12 cellular contexts compared by ENCODE assay signal in the genomic region with DNA sequence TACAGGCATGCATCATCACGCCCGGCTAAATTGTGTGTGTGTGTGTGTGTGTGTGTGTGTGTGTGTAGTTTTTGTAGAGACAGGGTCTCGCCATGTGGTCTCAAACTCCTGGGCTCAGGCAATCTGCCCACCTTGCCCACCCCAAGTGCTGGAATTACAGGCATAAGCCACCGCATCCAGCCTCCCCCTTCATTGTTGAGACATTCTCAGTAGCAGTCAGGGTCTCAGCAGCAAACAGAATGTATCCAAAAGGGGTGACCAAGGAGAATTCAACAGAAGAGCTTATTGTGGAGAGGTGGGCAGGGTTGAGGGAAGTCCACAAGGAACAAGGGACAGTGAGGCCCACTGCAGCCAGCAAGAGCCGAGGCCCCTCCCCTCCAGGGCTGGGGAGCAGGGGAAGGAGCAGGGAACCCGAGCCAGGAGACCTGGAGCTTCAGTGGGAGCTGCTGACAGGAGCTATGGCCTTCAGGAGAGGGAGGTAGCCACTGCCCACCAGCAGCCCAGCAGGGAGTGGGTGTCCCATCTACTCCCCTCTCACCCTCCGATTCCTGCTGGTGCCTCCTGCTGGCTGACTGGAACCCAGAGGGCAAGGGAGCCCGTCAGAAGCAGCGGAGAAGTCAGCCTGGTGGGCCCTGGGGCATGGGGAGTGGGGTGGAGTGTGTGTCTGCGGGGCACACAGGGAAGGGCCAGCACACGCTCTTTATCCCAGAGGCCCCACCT. TPM values are rescaled to one million over a fixed set of nuclear protein-coding genes. Genes with fewer than 3 reads are reported as not detected.
DNase-seq lines count a peak whose midpoint lies in the region; ATAC-seq, FAIRE-seq and TF ChIP-seq lines count a peak whose summit lies in the region.
"Had no signal": no experiment of that assay in that cellular context is flagged by ENCODE, and none has a peak within 500 bp of the region (broad histone marks: within the 10 kb centered on the region; RNA-seq: fewer than 3 reads in every experiment).

No MANE protein-coding gene starts in this region.

- H3K4me2 ChIP-seq in H1 (ENCODE audit: insufficient read depth in 1 of 2, low read depth in 2 of 2, low read length in 2 of 2): 0 out of 4 replicates have a peak overlapping the region, but pooled peaks have one; percentile 10 to 28

- peaks cover 2% of the 10 kb centered on the region for H3K23me2 ChIP-seq in H1 (ENCODE audit: low read depth, low read length)

- peak overlapping the region; percentile 83 to 94 (median 86) for H3K27ac Mint-ChIP-seq in nephron

- H3K4me3 ChIP-seq in H1 (ENCODE audit: extremely low read depth in 1 of 4, insufficient read depth in 2 of 4, low read depth in 3 of 4, low read length in 4 of 4): no peak overlapping the region
- no peak overlapping the region for H3K4me3 ChIP-seq in uterus

- H3K4me3 Mint-ChIP-seq in nephron: peak overlapping the region in 1 of 3 experiments; percentile 11

- no peaks in the 10 kb centered on the region for H3K36me3 Mint-ChIP-seq in nephron (ENCODE audit: low read depth)

- H3K36me3 ChIP-seq in H1 (ENCODE audit: control insufficient read depth in 2 of 4, insufficient read depth in 4 of 4, low read length in 3 of 4) (no peaks in the 10 kb centered on the region), uterus (no peaks in the 10 kb centered on the region)

- peaks cover 22% of the 10 kb centered on the region for H3K27me3 Mint-ChIP-seq in nephron (ENCODE audit: low read depth)

- H4K8ac ChIP-seq in H1 (ENCODE audit: extremely low read depth, insufficient read depth, low read length): no peak overlapping the region

- ATAC-seq in left cardiac atrium (peak in 1 of 2 donors; percentile 8), Right ventricle myocardium inferior (no peak)
- ATAC-seq: Panc1 had no signal

- peak overlapping the region; percentile 99 for H2BK15ac ChIP-seq in H1 (ENCODE audit: low read length)

- TF ChIP-seq CTCF in H1 (IDR thresholded peaks at IDR 0.05; ENCODE audit: control extremely low read depth in 1 of 3, insufficient read depth in 1 of 3, low read depth in 1 of 3, low read length in 3 of 3) (no peak), nephron (IDR thresholded peaks at IDR 0.05; ENCODE audit: unreplicated experiment in 3 of 3) (no peak), uterus (IDR thresholded peaks at IDR 0.05) (no peak)

- peak overlapping the region; percentile 87 for H2BK5ac ChIP-seq in H1 (ENCODE audit: low read depth, low read length)

- no peak for TF ChIP-seq RAD21 in H1 (IDR thresholded peaks at IDR 0.05 in 1 of 2, conservative IDR thresholded peaks at IDR 0.05 in 1 of 2; ENCODE audit: low read depth in 2 of 2, low read length in 2 of 2)

- H4K20me1 ChIP-seq in H1 (replicated peaks in 1 of 2; ENCODE audit: control insufficient read depth in 1 of 2, insufficient read depth in 2 of 2, low read length in 2 of 2): no peaks in the 10 kb centered on the region

- no peak for FAIRE-seq in H1 (lab: Jason Lieb, UNC)

- H3K4ac ChIP-seq in H1 (replicated peaks; ENCODE audit: insufficient read length, low read depth, low read length): peak overlapping the region; percentile 3

- no peaks in the 10 kb centered on the region for H3K79me2 ChIP-seq in H1 (ENCODE audit: control insufficient read depth in 1 of 2, insufficient read depth in 2 of 2, low read length in 2 of 2)

- H3K56ac ChIP-seq in H1 (replicated peaks; ENCODE audit: insufficient read length, low read depth, low read length): no peak overlapping the region

- 0 out of 2 replicates have a peak overlapping the region, but pooled peaks have one; percentile 71 for H2AK5ac ChIP-seq in H1 (ENCODE audit: low read depth, low read length)

- TF ChIP-seq POLR2A in H1 (IDR thresholded peaks at IDR 0.05; ENCODE audit: control extremely low read depth in 1 of 2, low read depth in 2 of 2, low read length in 2 of 2): no peak
- TF ChIP-seq POLR2A in uterus (IDR thresholded peaks at IDR 0.05): no peak

- H3K27me3 ChIP-seq in H1 (replicated peaks in 1 of 4; ENCODE audit: control insufficient read depth in 3 of 4, extremely low read depth in 1 of 4, insufficient read depth in 3 of 4, low read length in 3 of 4): no peaks in the 10 kb centered on the region
- H3K27me3 ChIP-seq in uterus: no peaks in the 10 kb centered on the region

- H4K5ac ChIP-seq in H1 (ENCODE audit: insufficient read length, low read depth, low read length): no peak overlapping the region

- peak overlapping the region; percentile 94 for H3K18ac ChIP-seq in H1 (ENCODE audit: extremely low read depth, low read length)

- POLR2A ChIA-PET in H1 (lab: Charles Lee; ENCODE audit: partially characterized antibody): interaction anchor here (0.7 to 2.3 kb wide), 12 partner anchors 11 to 328 kb away, joined by 3 to 11 read pairs (median 3); a partner anchor contains a TSS

- peak overlapping the region; percentile 96 for H2BK20ac ChIP-seq in H1 (ENCODE audit: low read length)

- H3K9me3 ChIP-seq in H1 (ENCODE audit: insufficient read depth in 2 of 2, low read depth in 1 of 2, low read length in 1 of 2): no peaks in the 10 kb centered on the region
- no peaks in the 10 kb centered on the region for H3K9me3 ChIP-seq in uterus

- CTCF ChIA-PET in H1 (lab: Charles Lee; ENCODE audit: partially characterized antibody): interaction anchor here (0.7 to 10.4 kb wide), 14 partner anchors 9 to 289 kb away, joined by 3 to 433 read pairs (median 5); a partner anchor contains a TSS

- no peak overlapping the region for H3K9ac ChIP-seq in H1 (replicated peaks in 1 of 4; ENCODE audit: extremely low read depth in 1 of 4, low read depth in 3 of 4, low read length in 3 of 4)

- peak overlapping the region; percentile 76 for H4K91ac ChIP-seq in H1 (replicated peaks; ENCODE audit: insufficient read length, low read length)

- intact Hi-C loops in left cardiac atrium (cut with DNase I) (no loop called here), Right ventricle myocardium inferior (cut with DNase I) (no loop called here), uterus (cut with DNase I; ENCODE audit: low total_unique reads) (no loop called here)

- DNase-seq in left cardiac atrium (peak; percentile 45), Right ventricle myocardium inferior (ENCODE audit: missing footprints) (no peak), H1 (ENCODE audit: low read depth in 1 of 2, low spot score in 2 of 2) (no peak), uterus (no peak), nucleus accumbens (lab: John Stamatoyannopoulos, UW) (no peak)
- DNase-seq in activated CD4-positive, alpha-beta T cell treated with anti-CD3 and anti-CD28 coated beads for 1 hour: no peak
- DNase-seq in activated CD4-positive, alpha-beta T cell treated with anti-CD3 and anti-CD28 coated beads for 48 hours: no peak
- DNase-seq: central memory CD4-positive, alpha-beta T cell; DND-41; NCI-H1930 had no signal

- peaks cover 26% of the 10 kb centered on the region for H3K4me1 Mint-ChIP-seq in nephron

- H2BK120ac ChIP-seq in H1 (replicated peaks; ENCODE audit: low read depth, low read length): peak overlapping the region; percentile 8

- H3K27ac ChIP-seq in H1 (ENCODE audit: low read depth, low read length) (peak overlapping the region; percentile 31; the same call in 1 of the 2 replicates), uterus (peak overlapping the region; percentile 6 to 64)

- no peaks in the 10 kb centered on the region for H3K9me3 Mint-ChIP-seq in nephron

- H3K79me1 ChIP-seq in H1 (ENCODE audit: low read depth, low read length): no peaks in the 10 kb centered on the region

- no peak for TF ChIP-seq EP300 in H1 (IDR thresholded peaks at IDR 0.05; ENCODE audit: borderline replicate concordance in 1 of 2, low read depth in 2 of 2, low read length in 2 of 2)

- H3K14ac ChIP-seq in H1 (ENCODE audit: insufficient read length): no peak overlapping the region

- H3K23ac ChIP-seq in H1 (ENCODE audit: insufficient read length): no peak overlapping the region

- peaks cover 22 to 39% (median 34%) of the 10 kb centered on the region in 4 experiments for H3K4me1 ChIP-seq in H1 (replicated peaks in 1 of 4; ENCODE audit: control insufficient read depth in 3 of 4, insufficient read depth in 4 of 4, low read length in 3 of 4)
- peaks cover 0 to 5% of the 10 kb centered on the region in 2 donors for H3K4me1 ChIP-seq in uterus

- 82% methylated on average over 11 of the region's 11 CpGs; no CpG with 5 or more reads in 1 of the 2 experiments for WGBS in H1 (ENCODE audit: extremely low coverage in 1 of 2, insufficient coverage in 1 of 2, insufficient read length in 1 of 2, insufficient replicate concordance in 2 of 2, low coverage in 1 of 2, low lambda C conversion rate in 2 of 2, missing lambda C conversion rate in 1 of 2), 2 experiments

- H2BK12ac ChIP-seq in H1 (ENCODE audit: low read depth, low read length): peak overlapping the region; percentile 77

- no peak overlapping the region for H2AFZ ChIP-seq in H1 (ENCODE audit: low read length)

TF ChIP-seq in H1, 55 proteins besides CTCF, POLR2A, EP300 and RAD21:
- TF ChIP-seq TBP (IDR thresholded peaks at IDR 0.05; ENCODE audit: low read depth, low read length) (no peak), ZNF274 (IDR thresholded peaks at IDR 0.05; ENCODE audit: borderline replicate concordance, extremely low read depth, low read length) (no peak), JUND (IDR thresholded peaks at IDR 0.05; ENCODE audit: low read length) (no peak), NANOG (IDR thresholded peaks at IDR 0.05; ENCODE audit: insufficient read depth, low read depth, low read length, poor library complexity, severe bottlenecking) (no peak)
- TF ChIP-seq, protein P1, sequence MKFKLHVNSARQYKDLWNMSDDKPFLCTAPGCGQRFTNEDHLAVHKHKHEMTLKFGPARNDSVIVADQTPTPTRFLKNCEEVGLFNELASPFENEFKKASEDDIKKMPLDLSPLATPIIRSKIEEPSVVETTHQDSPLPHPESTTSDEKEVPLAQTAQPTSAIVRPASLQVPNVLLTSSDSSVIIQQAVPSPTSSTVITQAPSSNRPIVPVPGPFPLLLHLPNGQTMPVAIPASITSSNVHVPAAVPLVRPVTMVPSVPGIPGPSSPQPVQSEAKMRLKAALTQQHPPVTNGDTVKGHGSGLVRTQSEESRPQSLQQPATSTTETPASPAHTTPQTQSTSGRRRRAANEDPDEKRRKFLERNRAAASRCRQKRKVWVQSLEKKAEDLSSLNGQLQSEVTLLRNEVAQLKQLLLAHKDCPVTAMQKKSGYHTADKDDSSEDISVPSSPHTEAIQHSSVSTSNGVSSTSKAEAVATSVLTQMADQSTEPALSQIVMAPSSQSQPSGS (IDR thresholded peaks at IDR 0.05; ENCODE audit: low read length): no peak

RNA-seq across cellular contexts. Expression of a gene that starts 37.1 kb away (rescaled TPM):
- total RNA-seq in left cardiac atrium: 1 to 10 TPM; 5.0 to 6.8 TPM
- total RNA-seq in Right ventricle myocardium inferior: 0.49 TPM
- 25.5 and 32.5 TPM in 2 replicates for total RNA-seq in H1 (2021; fragmentation: NEBNext Ultra II Directional; extraction: Animal tissue kit (Norgen Biotek cat#: 25700))
- polyA plus RNA-seq in H1 (2011; rRNA removed): 23.1 and 38.1 TPM in 2 replicates
- 30.4 TPM for polyA plus RNA-seq in H1 (2011; cell fraction: cytosol; rRNA removed)
- polyA plus RNA-seq in H1 (2011; cell fraction: nucleus; rRNA removed): 49.3 TPM
- polyA plus RNA-seq in H1 (2012, experiment 1 of 2): 22.6 to 29.6 TPM (median 26.3 TPM) in 4 replicates
- 28.8 TPM for polyA plus RNA-seq in H1 (2012, experiment 2 of 2)
- polyA plus RNA-seq in H1 (2013, experiment 1 of 2): 18.8 TPM
- polyA plus RNA-seq in H1 (2013, experiment 2 of 2): 18.5 TPM
- polyA minus RNA-seq in H1 (2011; rRNA and poly(A)+ RNA removed): 22.1 and 28.7 TPM in 2 replicates
- polyA minus RNA-seq in H1 (2011; cell fraction: cytosol; rRNA and poly(A)+ RNA removed): 17.8 TPM
- 17.7 TPM for polyA minus RNA-seq in H1 (2011; cell fraction: nucleus; rRNA and poly(A)+ RNA removed)
- 1 to 10 TPM in 2 of 4 donors, under 1 TPM in 1, not detected in 1; 0.29 to 1.9 (median 1.7) TPM for total RNA-seq in uterus
